In the genomic region with DNA sequence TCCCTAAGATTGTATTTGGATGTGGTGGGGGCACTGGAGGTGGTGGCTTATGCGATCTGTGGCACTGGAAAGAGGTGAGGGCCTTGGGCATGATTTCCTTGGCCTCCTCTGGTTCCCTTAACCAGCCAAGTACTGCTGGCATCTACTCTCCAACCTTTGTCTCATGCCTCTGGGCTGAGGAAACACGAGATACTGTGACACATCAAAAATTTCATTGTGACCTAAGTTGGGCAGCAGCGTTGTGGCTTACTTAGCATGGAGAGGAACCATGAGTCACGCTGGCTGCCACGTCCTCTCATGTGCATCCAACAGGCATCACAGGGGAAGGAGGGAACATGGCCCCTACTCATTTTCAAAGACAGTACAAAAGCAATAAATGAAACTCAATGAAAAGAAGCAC, we compare ENCODE assay signal across 9 cellular contexts. TPM values are rescaled to one million over a fixed set of nuclear protein-coding genes. Genes with fewer than 3 reads are reported as not detected.
DNase-seq lines count a peak whose midpoint lies in the region; ATAC-seq lines count a peak whose summit lies in the region.
"Had no signal": no experiment of that assay in that cellular context is flagged by ENCODE, and none has a peak within 500 bp of the region (broad histone marks: within the 10 kb centered on the region; RNA-seq: fewer than 3 reads in every experiment).

No MANE protein-coding gene starts in this region.

- no peak overlapping the region for H3K27ac ChIP-seq in CD4-positive, alpha-beta memory T cell (ENCODE audit: low read depth, low read length)
- H3K27ac ChIP-seq: parathyroid adenoma had no signal

- H3K4me1 ChIP-seq in CD4-positive, alpha-beta memory T cell (ENCODE audit: insufficient read depth, low read length) = no peaks in the 10 kb centered on the region
- H3K4me1 ChIP-seq: parathyroid adenoma had no signal

- POLR2A ChIA-PET in CD4-positive, alpha-beta memory T cell (lab: Charles Lee; ENCODE audit: partially characterized antibody) = no interaction called here

- peak; percentile 21 for ATAC-seq in T-helper 17 cell
- ATAC-seq in HG02970 (IDR thresholded peaks at IDR 0.05; ENCODE audit: low FRiP score, unreplicated experiment) = no peak
- ATAC-seq in HG03571 (IDR thresholded peaks at IDR 0.05; ENCODE audit: unreplicated experiment) = no peak

- CTCF ChIA-PET in CD4-positive, alpha-beta memory T cell (lab: Charles Lee; ENCODE audit: partially characterized antibody) = no interaction called here

- H3K27me3 ChIP-seq in CD4-positive, alpha-beta memory T cell (ENCODE audit: insufficient read depth, low read length) = no peaks in the 10 kb centered on the region

- peaks cover 2% of the 10 kb centered on the region for H3K36me3 Mint-ChIP-seq in T-helper 17 cell (ENCODE audit: low read depth)
- peaks cover 0 to 19% of the 10 kb centered on the region in 2 donors for H3K36me3 Mint-ChIP-seq in CD4-positive, alpha-beta memory T cell

- H3K9me3 ChIP-seq in T-helper 17 cell (ENCODE audit: control insufficient read depth, low read length, poor library complexity, severe bottlenecking) = no peaks in the 10 kb centered on the region
- no peaks in the 10 kb centered on the region for H3K9me3 ChIP-seq in CD4-positive, alpha-beta memory T cell (ENCODE audit: control insufficient read depth in 1 of 2, low read length in 2 of 2)

- no peaks in the 10 kb centered on the region for H3K4me1 Mint-ChIP-seq in T-helper 17 cell
- H3K4me1 Mint-ChIP-seq in CD4-positive, alpha-beta memory T cell = no peaks in the 10 kb centered on the region

- H3K4me3 Mint-ChIP-seq in T-helper 17 cell = no peak overlapping the region
- peak overlapping the region in 1 of 8 donors; percentile 3 for H3K4me3 Mint-ChIP-seq in CD4-positive, alpha-beta memory T cell

- peak; percentile 93 for DNase-seq in AG08395 (ENCODE audit: low spot score)
- peak; percentile 58 for DNase-seq in GOT3 (lab: John Stamatoyannopoulos, UW)
- DNase-seq in T-helper 17 cell = no peak
- DNase-seq in glomerular endothelial cell (ENCODE audit: extremely low read depth, low read depth, low spot score) = peak; percentile 93
- DNase-seq in CD4-positive, alpha-beta memory T cell = no peak
- no peak for DNase-seq in OCI-M2 (lab: John Stamatoyannopoulos, UW; ENCODE audit: unreplicated experiment)

- H3K27me3 Mint-ChIP-seq in T-helper 17 cell = no peaks in the 10 kb centered on the region
- no peaks in the 10 kb centered on the region for H3K27me3 Mint-ChIP-seq in CD4-positive, alpha-beta memory T cell

- peaks cover 0 to 16% (median 3%) of the 10 kb centered on the region in 8 donors for H3K9me3 Mint-ChIP-seq in CD4-positive, alpha-beta memory T cell

- intact Hi-C loops in CD4-positive, alpha-beta memory T cell (cut with micrococcal nuclease) = no loop called here

- no peak overlapping the region for H3K4me3 ChIP-seq in CD4-positive, alpha-beta memory T cell (ENCODE audit: low read length in 2 of 2)

- H3K36me3 ChIP-seq in CD4-positive, alpha-beta memory T cell (ENCODE audit: insufficient read depth, low read length) = no peaks in the 10 kb centered on the region

- no peak overlapping the region for H3K27ac Mint-ChIP-seq in T-helper 17 cell
- no peak overlapping the region for H3K27ac Mint-ChIP-seq in CD4-positive, alpha-beta memory T cell

RNA-seq across cellular contexts. Expression of a gene that starts 29.7 kb away (rescaled TPM):
- total RNA-seq in T-helper 17 cell (under 1 TPM in 1 of 2 donors, not detected in 1; 0.75 TPM), glomerular endothelial cell (38.9 and 47.1 TPM in 2 replicates)
- 1 to 10 TPM; 1.4 to 1.7 TPM for total RNA-seq in CD4-positive, alpha-beta memory T cell
- under 1 TPM; 0.46 to 0.47 TPM for polyA plus RNA-seq in CD4-positive, alpha-beta memory T cell

Comparison
In these comparisons a context has a peak if more than half of its experiments do, and no peak if none do; other contexts are left out.
1. DNase-seq: peak in AG08395 (single experiment), GOT3 (single experiment) and glomerular endothelial cell (single experiment); none in T-helper 17 cell (0 of 3), CD4-positive, alpha-beta memory T cell (0 of 5) and OCI-M2 (single experiment).
2. RNA of a gene that starts 29.7 kb away (total RNA-seq): 38.9 to 47.1 TPM in glomerular endothelial cell; 1.4 to 1.7 TPM in CD4-positive, alpha-beta memory T cell and 0.75 TPM in T-helper 17 cell; every median in the first group is over 10 times any median in the second.